In the genomic region with DNA sequence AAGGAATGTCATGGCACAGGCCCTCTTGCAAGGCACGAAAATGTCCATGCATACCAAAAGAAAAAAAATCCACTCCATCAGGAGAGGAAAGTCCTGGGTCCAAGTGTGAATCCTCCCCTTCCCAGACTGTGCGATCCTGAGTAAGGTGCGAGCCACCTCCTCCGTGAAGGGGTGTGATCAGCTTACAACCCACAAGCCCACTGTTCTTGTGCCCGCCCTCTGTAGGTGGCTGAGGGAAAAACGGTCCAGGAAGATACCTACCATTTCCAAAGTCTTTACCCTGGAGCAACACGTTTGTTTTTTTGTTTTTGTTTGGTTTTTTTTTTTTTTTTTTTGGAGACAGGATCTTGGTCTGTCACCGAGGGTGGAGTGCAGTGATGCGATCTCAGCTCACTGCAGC, we compare ENCODE assay signal across 1 cellular context.
TF ChIP-seq lines count a peak whose summit lies in the region.

No MANE protein-coding gene starts in this region.

TF ChIP-seq in SK-N-SH treated with all-trans-retinoic acid at 6 μM for 48 hours, 23 proteins besides CTCF, POLR2A, EP300 and RAD21 (continued from another document):
- TF ChIP-seq, protein P1, sequence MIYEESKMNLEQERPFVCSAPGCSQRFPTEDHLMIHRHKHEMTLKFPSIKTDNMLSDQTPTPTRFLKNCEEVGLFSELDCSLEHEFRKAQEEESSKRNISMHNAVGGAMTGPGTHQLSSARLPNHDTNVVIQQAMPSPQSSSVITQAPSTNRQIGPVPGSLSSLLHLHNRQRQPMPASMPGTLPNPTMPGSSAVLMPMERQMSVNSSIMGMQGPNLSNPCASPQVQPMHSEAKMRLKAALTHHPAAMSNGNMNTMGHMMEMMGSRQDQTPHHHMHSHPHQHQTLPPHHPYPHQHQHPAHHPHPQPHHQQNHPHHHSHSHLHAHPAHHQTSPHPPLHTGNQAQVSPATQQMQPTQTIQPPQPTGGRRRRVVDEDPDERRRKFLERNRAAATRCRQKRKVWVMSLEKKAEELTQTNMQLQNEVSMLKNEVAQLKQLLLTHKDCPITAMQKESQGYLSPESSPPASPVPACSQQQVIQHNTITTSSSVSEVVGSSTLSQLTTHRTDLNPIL (CRISPR knock-in tag; IDR thresholded peaks at IDR 0.05; ENCODE audit: low read depth), result no peak
- TF ChIP-seq OSR1 (CRISPR knock-in tag; IDR thresholded peaks at IDR 0.05), result no peak
- TF ChIP-seq ARNTL (CRISPR knock-in tag; IDR thresholded peaks at IDR 0.05; ENCODE audit: borderline replicate concordance, low read depth), result no peak
- no peak for TF ChIP-seq TOX (CRISPR knock-in tag; IDR thresholded peaks at IDR 0.05; ENCODE audit: borderline replicate concordance)
- TF ChIP-seq ESRRG (CRISPR knock-in tag; IDR thresholded peaks at IDR 0.05), result no peak
- TF ChIP-seq ZFP30 (CRISPR knock-in tag; IDR thresholded peaks at IDR 0.05), result no peak
TF ChIP-seq in SK-N-SH treated with all-trans-retinoic acid at 6 μM for 48 hours: peak in this region for 0.
